In genomic region chr15:70018646-70019600, GRCh38 we compare ENCODE assay signal across 36 cellular contexts.
DNase-seq lines count a peak whose midpoint lies in the region; ATAC-seq, FAIRE-seq and TF ChIP-seq lines count a peak whose summit lies in the region.
"Had no signal": no experiment of that assay in that cellular context is flagged by ENCODE, and none has a peak within 500 bp of the region (broad histone marks: within the 10 kb centered on the region; RNA-seq: fewer than 3 reads in every experiment).

No MANE protein-coding gene starts in this region.

- H3F3A ChIP-seq in MM.1S (ENCODE audit: insufficient read depth, low read length) = peaks cover 49% of the 10 kb centered on the region

- TF ChIP-seq POLR2A in GM12891 (IDR thresholded peaks at IDR 0.05; ENCODE audit: low read depth, low read length) = no peak

- H3K4me3 ChIP-seq in MM.1S (ENCODE audit: low read length) = no peak overlapping the region
- H3K4me3 ChIP-seq: heart right ventricle, prostate gland, right lobe of liver had no signal

- DNase-seq in GM12891 (ENCODE audit: insufficient read length, low spot score) (no peak), MM.1S (peak; percentile 59), activated B cell treated with CpG ODN at 0.5 μM for 24 hours (no peak), Calu3 (no peak)
- no peak for DNase-seq in stimulated activated effector memory CD8-positive, alpha-beta T cell treated with anti-CD3 and anti-CD28 coated beads, Interleukin-12 subunit alpha, Interleukin-12 subunit beta, amount 100 ng/mL, for 72 hours (ENCODE audit: low spot score in 2 of 2)
- no peak for DNase-seq in activated T-cell treated with anti-CD3 and anti-CD28 coated beads, Interleukin-2, amount 50 U/mL, for 24 hours
- DNase-seq: activated CD4-positive, alpha-beta T cell treated with anti-CD3 and anti-CD28 coated beads, Interleukin-2, amount 50 U/mL, for 48 hours; activated CD4-positive, CD25-positive, alpha-beta regulatory T cell treated with anti-CD3 and anti-CD28 coated beads, Interleukin-2, amount 50 U/mL, for 72 hours; amniotic stem cell; cerebellar nuclear complex; dermis blood vessel endothelial cell; DMS79; foreskin keratinocyte; HCEC 1CT; heart right ventricle; naive B cell; NCI-H1436; NCI-H2081 treated with DMSO at 0.1 percent for 48 hours; NCI-H345; nucleus accumbens; OCI-M1; right lobe of liver; stimulated activated CD4-positive, alpha-beta T cell treated with anti-CD3 and anti-CD28 coated beads, Interleukin-2, amount 100 ng/mL, for 48 hours had no signal

- H3K9me2 ChIP-seq in MM.1S (replicated peaks; ENCODE audit: insufficient read depth, low read length) = no peaks in the 10 kb centered on the region

- H3K4me2 ChIP-seq in MM.1S (ENCODE audit: low read depth, low read length) = peak overlapping the region; percentile 19; the same call in 1 of the 2 replicates

- peak overlapping the region; percentile 78 for H3K27ac ChIP-seq in MM.1S (ENCODE audit: low read length)
- H3K27ac ChIP-seq: C4-2B, foreskin keratinocyte, heart right ventricle, HL-60, prostate gland, right lobe of liver had no signal

- peaks cover 76% of the 10 kb centered on the region for H3K4me1 Mint-ChIP-seq in activated B cell treated with CpG ODN at 0.5 μM for 24 hours
- H3K4me1 Mint-ChIP-seq in stimulated activated effector memory CD8-positive, alpha-beta T cell treated with anti-CD3 and anti-CD28 coated beads, Interleukin-12 subunit alpha, Interleukin-12 subunit beta, amount 100 ng/mL, for 72 hours = peaks cover 16% of the 10 kb centered on the region
- H3K4me1 Mint-ChIP-seq in activated T-cell treated with anti-CD3 and anti-CD28 coated beads, Interleukin-2, amount 50 U/mL, for 24 hours (ENCODE audit: low read depth) = peaks cover 26% of the 10 kb centered on the region
- no peaks in the 10 kb centered on the region for H3K4me1 Mint-ChIP-seq in Calu3 (ENCODE audit: low read depth, unreplicated experiment)

- H3K27me3 Mint-ChIP-seq in activated B cell treated with CpG ODN at 0.5 μM for 24 hours (no peaks in the 10 kb centered on the region), Calu3 (ENCODE audit: unreplicated experiment) (peaks cover 100% of the 10 kb centered on the region)
- H3K27me3 Mint-ChIP-seq in activated T-cell treated with anti-CD3 and anti-CD28 coated beads, Interleukin-2, amount 50 U/mL, for 24 hours = peaks cover 19% of the 10 kb centered on the region

- H3K27ac Mint-ChIP-seq in activated B cell treated with CpG ODN at 0.5 μM for 24 hours = peak overlapping the region; percentile 46
- H3K27ac Mint-ChIP-seq in stimulated activated effector memory CD8-positive, alpha-beta T cell treated with anti-CD3 and anti-CD28 coated beads, Interleukin-12 subunit alpha, Interleukin-12 subunit beta, amount 100 ng/mL, for 72 hours = peak overlapping the region; percentile 45
- no peak overlapping the region for H3K27ac Mint-ChIP-seq in activated T-cell treated with anti-CD3 and anti-CD28 coated beads, Interleukin-2, amount 50 U/mL, for 24 hours
- H3K27ac Mint-ChIP-seq in Calu3 (ENCODE audit: unreplicated experiment) = no peak overlapping the region
- H3K27ac Mint-ChIP-seq: activated naive CD4-positive, alpha-beta T cell treated with anti-CD3 and anti-CD28 coated beads, Interleukin-2, amount 50 U/mL, for 24 hours; brain; mesothelial cell of epicardium; T-helper 1 cell treated with Interleukin-12 subunit alpha and Interleukin-12 subunit beta and Interleukin-4 antibody, amounts not matched to agents 30 μg/mL and 1 μg/mL, for 36 hours had no signal

- H3K4me1 ChIP-seq in MM.1S (ENCODE audit: low read length) = peaks cover 77% of the 10 kb centered on the region
- H3K4me1 ChIP-seq: Caco-2 had no signal

- peak overlapping the region; percentile 57 for H3K4me3 Mint-ChIP-seq in activated B cell treated with CpG ODN at 0.5 μM for 24 hours
- no peak overlapping the region for H3K4me3 Mint-ChIP-seq in stimulated activated effector memory CD8-positive, alpha-beta T cell treated with anti-CD3 and anti-CD28 coated beads, Interleukin-12 subunit alpha, Interleukin-12 subunit beta, amount 100 ng/mL, for 72 hours
- H3K4me3 Mint-ChIP-seq in activated T-cell treated with anti-CD3 and anti-CD28 coated beads, Interleukin-2, amount 50 U/mL, for 24 hours = no peak overlapping the region
- no peak overlapping the region for H3K4me3 Mint-ChIP-seq in Calu3 (ENCODE audit: low read depth, unreplicated experiment)
- H3K4me3 Mint-ChIP-seq: activated naive CD4-positive, alpha-beta T cell treated with anti-CD3 and anti-CD28 coated beads, Interleukin-2, amount 50 U/mL, for 24 hours; brain; mesothelial cell of epicardium; T-helper 1 cell treated with Interleukin-12 subunit alpha and Interleukin-12 subunit beta and Interleukin-4 antibody, amounts not matched to agents 30 μg/mL and 1 μg/mL, for 36 hours had no signal

- H3K36me3 Mint-ChIP-seq in activated B cell treated with CpG ODN at 0.5 μM for 24 hours (ENCODE audit: low read depth) = no peaks in the 10 kb centered on the region
- no peaks in the 10 kb centered on the region for H3K36me3 Mint-ChIP-seq in stimulated activated effector memory CD8-positive, alpha-beta T cell treated with anti-CD3 and anti-CD28 coated beads, Interleukin-12 subunit alpha, Interleukin-12 subunit beta, amount 100 ng/mL, for 72 hours
- no peaks in the 10 kb centered on the region for H3K36me3 Mint-ChIP-seq in activated T-cell treated with anti-CD3 and anti-CD28 coated beads, Interleukin-2, amount 50 U/mL, for 24 hours (ENCODE audit: low read depth)
- H3K36me3 Mint-ChIP-seq in Calu3 (ENCODE audit: insufficient read depth, unreplicated experiment) = no peaks in the 10 kb centered on the region
- H3K36me3 Mint-ChIP-seq: naive B cell had no signal

- CTCF ChIA-PET in activated B cell treated with CpG ODN at 0.5 μM for 24 hours (lab: Charles Lee) (no interaction called here), Calu3 (lab: Charles Lee) (no interaction called here)

- intact Hi-C loops in activated B cell treated with CpG ODN at 0.5 μM for 24 hours (cut with micrococcal nuclease) (no loop called here), Calu3 (cut with micrococcal nuclease; ENCODE audit: unreplicated experiment) (no loop called here)

- no peaks in the 10 kb centered on the region for H3K27me3 ChIP-seq in MM.1S (replicated peaks; ENCODE audit: insufficient read depth, low read length)
- H3K27me3 ChIP-seq: right lobe of liver had no signal

- no peaks in the 10 kb centered on the region for H3K79me2 ChIP-seq in MM.1S (ENCODE audit: low read length)

- H3K9me3 Mint-ChIP-seq in activated B cell treated with CpG ODN at 0.5 μM for 24 hours (no peaks in the 10 kb centered on the region), Calu3 (ENCODE audit: low read depth, unreplicated experiment) (no peaks in the 10 kb centered on the region)
- no peaks in the 10 kb centered on the region for H3K9me3 Mint-ChIP-seq in stimulated activated effector memory CD8-positive, alpha-beta T cell treated with anti-CD3 and anti-CD28 coated beads, Interleukin-12 subunit alpha, Interleukin-12 subunit beta, amount 100 ng/mL, for 72 hours
- H3K9me3 Mint-ChIP-seq in activated T-cell treated with anti-CD3 and anti-CD28 coated beads, Interleukin-2, amount 50 U/mL, for 24 hours = no peaks in the 10 kb centered on the region
- H3K9me3 Mint-ChIP-seq: activated naive CD4-positive, alpha-beta T cell treated with anti-CD3 and anti-CD28 coated beads, Interleukin-2, amount 50 U/mL, for 24 hours had no signal

- no peak overlapping the region for H2AFZ ChIP-seq in MM.1S (ENCODE audit: low read length)

- no peaks in the 10 kb centered on the region for H3K9me3 ChIP-seq in MM.1S (replicated peaks; ENCODE audit: insufficient read depth, low read length)
- H3K9me3 ChIP-seq: Caco-2, prostate gland, right lobe of liver had no signal

- no peaks in the 10 kb centered on the region for H3K36me3 ChIP-seq in MM.1S (replicated peaks; ENCODE audit: insufficient read depth, low read length)
- H3K36me3 ChIP-seq: heart right ventricle, prostate gland, right lobe of liver had no signal

- TF ChIP-seq CTCF in MM.1S (IDR thresholded peaks at IDR 0.05; ENCODE audit: low read length) (no peak), activated B cell treated with CpG ODN at 0.5 μM for 24 hours (IDR thresholded peaks at IDR 0.05) (no peak), Calu3 (IDR thresholded peaks at IDR 0.05; ENCODE audit: unreplicated experiment) (no peak)

- H4K20me1 ChIP-seq in MM.1S (ENCODE audit: insufficient read depth, low read length) = no peaks in the 10 kb centered on the region

- no TSS peak for BruUV-seq in Calu3 (replicated peaks; lab: Mats Ljungman, UMichigan)

- ATAC-seq in activated B cell treated with CpG ODN at 0.5 μM for 24 hours (ENCODE audit: low read depth) (no peak), GM21360 (IDR thresholded peaks at IDR 0.05; ENCODE audit: unreplicated experiment) (no peak)
- no peak for ATAC-seq in stimulated activated effector memory CD8-positive, alpha-beta T cell treated with anti-CD3 and anti-CD28 coated beads, Interleukin-12 subunit alpha, Interleukin-12 subunit beta, amount 100 ng/mL, for 72 hours
- ATAC-seq: esophagus mucosa, foreskin keratinocyte, heart right ventricle, right lobe of liver, SK-N-SH treated with all-trans-retinoic acid at 6 μM for 48 hours had no signal

- peak overlapping the region; percentile 28; the same call in 1 of the 2 replicates for H3K9ac ChIP-seq in MM.1S (ENCODE audit: low read length)

- POLR2A ChIA-PET in activated B cell treated with CpG ODN at 0.5 μM for 24 hours (lab: Charles Lee) = interaction anchor here (0.7 to 2.5 kb wide), 5 partner anchors 10 to 77 kb away, joined by 3 to 13 read pairs (median 4); no protein-coding TSS in a partner anchor

- FAIRE-seq in GM12891 (lab: Jason Lieb, UNC) = peak; percentile 77
- FAIRE-seq: G401.6, keratinocyte had no signal

TF ChIP-seq in GM12891, 5 proteins besides CTCF, POLR2A, EP300 and RAD21:
- TF ChIP-seq SPI1 (IDR thresholded peaks at IDR 0.05; ENCODE audit: low read depth, low read length) = peak; percentile 82
- no peak for TF ChIP-seq PAX5 (IDR thresholded peaks at IDR 0.05; ENCODE audit: insufficient read depth, low read length, severe bottlenecking)
- TF ChIP-seq POLR2AphosphoS5 (IDR thresholded peaks at IDR 0.05; ENCODE audit: low read depth, low read length) = no peak
- TF ChIP-seq TAF1 (IDR thresholded peaks at IDR 0.05; ENCODE audit: low read depth, low read length) = no peak
- no peak for TF ChIP-seq POU2F2 (IDR thresholded peaks at IDR 0.05; ENCODE audit: low read depth, low read length)

Comparison
In these comparisons a context has a peak if more than half of its experiments do, and no peak if none do; other contexts are left out.
1. H3K27ac Mint-ChIP-seq: peak in activated B cell treated with CpG ODN at 0.5 μM for 24 hours (single experiment) and stimulated activated effector memory CD8-positive, alpha-beta T cell treated with anti-CD3 and anti-CD28 coated beads, Interleukin-12 subunit alpha, Interleukin-12 subunit beta, amount 100 ng/mL, for 72 hours (single experiment); none in activated T-cell treated with anti-CD3 and anti-CD28 coated beads, Interleukin-2, amount 50 U/mL, for 24 hours (single experiment) and Calu3 (single experiment).